ENCODE assay signal across 17 cellular contexts in genomic region chr9:2664675-2665065, GRCh38. TPM values are rescaled to one million over a fixed set of nuclear protein-coding genes. Genes with fewer than 3 reads are reported as not detected.
DNase-seq lines count a peak whose midpoint lies in the region; ATAC-seq and TF ChIP-seq lines count a peak whose summit lies in the region.
"Had no signal": no experiment of that assay in that cellular context is flagged by ENCODE, and none has a peak within 500 bp of the region (broad histone marks: within the 10 kb centered on the region; RNA-seq: fewer than 3 reads in every experiment).

No MANE protein-coding gene starts in this region.

- H3K9ac ChIP-seq in parathyroid adenoma: no peak overlapping the region
- no peak overlapping the region for H3K9ac ChIP-seq in stomach smooth muscle (ENCODE audit: low read length in 2 of 2)

- DNase-seq in heart left ventricle (no peak), cardiac septum (ENCODE audit: low spot score) (no peak), NOMO-1 (lab: John Stamatoyannopoulos, UW; ENCODE audit: unreplicated experiment in 2 of 2) (no peak), NCI-H2196 treated with DMSO at 0.1 percent for 48 hours (lab: John Stamatoyannopoulos, UW; ENCODE audit: unreplicated experiment) (no peak)
- DNase-seq: Caco-2; CD8-positive, alpha-beta memory T cell; DND-41; GDM1; H7 had no signal

- H3K27ac ChIP-seq in heart left ventricle (peak overlapping the region in 9 of 12 donors; percentile 58 to 88 (median 73)), C4-2B (peak overlapping the region; percentile 7; the same call in 1 of the 2 replicates), parathyroid adenoma (peak overlapping the region; percentile 84), stomach smooth muscle (ENCODE audit: low read length) (peak overlapping the region; percentile 2)
- H3K27ac ChIP-seq: 22Rv1 had no signal

- no peaks in the 10 kb centered on the region for H3K79me2 ChIP-seq in parathyroid adenoma

- no peak for TF ChIP-seq CTCF in heart left ventricle (IDR thresholded peaks at IDR 0.05)
- TF ChIP-seq CTCF in C4-2B (conservative IDR thresholded peaks at IDR 0.05): no peak
- no peak for TF ChIP-seq CTCF in parathyroid adenoma (IDR thresholded peaks at IDR 0.05)

- H2AFZ ChIP-seq in parathyroid adenoma: no peak overlapping the region
- H2AFZ ChIP-seq: GM23338 had no signal

- ATAC-seq in heart left ventricle: no peak
- ATAC-seq: GM23338 had no signal

- H3K9me3 ChIP-seq in heart left ventricle (no peaks in the 10 kb centered on the region), parathyroid adenoma (ENCODE audit: control insufficient read depth, low read length) (no peaks in the 10 kb centered on the region), stomach smooth muscle (ENCODE audit: control insufficient read depth in 2 of 2, low read length in 2 of 2) (no peaks in the 10 kb centered on the region)

- TF ChIP-seq POLR2A in heart left ventricle (IDR thresholded peaks at IDR 0.05): no peak

- H3K4me2 ChIP-seq in parathyroid adenoma (ENCODE audit: low read length): peak overlapping the region; percentile 41
- H3K4me2 ChIP-seq: GM23338 had no signal

- WGBS in heart left ventricle, 4 donors: 94 to 100% (median 96%) methylated on average over 2 of the region's 2 CpGs

- H3K4me3 ChIP-seq in heart left ventricle: no peak overlapping the region
- H3K4me3 ChIP-seq in parathyroid adenoma (ENCODE audit: low read depth, low read length): no peak overlapping the region
- H3K4me3 ChIP-seq in stomach smooth muscle (ENCODE audit: low read length in 2 of 2): no peak overlapping the region
- H3K4me3 ChIP-seq: GM23338 had no signal

- H3K36me3 ChIP-seq in heart left ventricle: no peaks in the 10 kb centered on the region
- H3K36me3 ChIP-seq in parathyroid adenoma (ENCODE audit: control insufficient read depth, insufficient read depth, low read length): no peaks in the 10 kb centered on the region
- H3K36me3 ChIP-seq in stomach smooth muscle (ENCODE audit: control insufficient read depth in 2 of 2, insufficient read depth in 2 of 2, low read length in 2 of 2): no peaks in the 10 kb centered on the region

- peaks cover 0 to 44% (median 24%) of the 10 kb centered on the region in 12 donors for H3K4me1 ChIP-seq in heart left ventricle
- peaks cover 23% of the 10 kb centered on the region for H3K4me1 ChIP-seq in parathyroid adenoma
- peaks cover 6% of the 10 kb centered on the region for H3K4me1 ChIP-seq in stomach smooth muscle (ENCODE audit: control insufficient read depth, insufficient read depth, low read length)
- H3K4me1 ChIP-seq: Caco-2 had no signal

- H3K27me3 ChIP-seq in heart left ventricle (no peaks in the 10 kb centered on the region), parathyroid adenoma (ENCODE audit: control insufficient read depth, insufficient read depth, low read length) (no peaks in the 10 kb centered on the region), stomach smooth muscle (ENCODE audit: control insufficient read depth in 1 of 2, insufficient read depth in 2 of 2, low read length in 2 of 2) (no peaks in the 10 kb centered on the region)

- intact Hi-C loops in heart left ventricle (cut with DNase I): loop anchor here in 4 of 10 donors (5.0 to 10.0 kb wide), 4 partner anchors 42 to 150 kb away; partner anchors contain the start of gene VLDLR (in 1 of the 4)
- intact Hi-C loops in cardiac septum (cut with DNase I): loop anchor here (5.0 to 10.0 kb wide), 2 partner anchors 63 to 320 kb away; no protein-coding TSS in a partner anchor

RNA-seq across cellular contexts. Expression of gene VLDLR, which starts 43.1 kb away (rescaled TPM):
- total RNA-seq in heart left ventricle (100 to 1,000 TPM in 7 of 9 donors, 10 to 100 TPM in 2; 67.9 to 177 (median 119) TPM), cardiac septum (127 TPM)
- 10 to 100 TPM; 15.1 to 60.1 TPM for polyA plus RNA-seq in heart left ventricle

RNA-seq across cellular contexts. Expression of gene KCNV2, which starts 52.6 kb away (rescaled TPM):
- total RNA-seq in heart left ventricle: not detected
- not detected for polyA plus RNA-seq in heart left ventricle
- not detected for total RNA-seq in cardiac septum
- total RNA-seq: A673; Caco-2; CD8-positive, alpha-beta memory T cell; GM23338; HT1080 had no signal
- polyA plus RNA-seq: BJ; CD8-positive, alpha-beta memory T cell had no signal

Comparison
In these comparisons a context has a peak if more than half of its experiments do, and no peak if none do; other contexts are left out.
1. H3K27ac ChIP-seq: peak in every context shown above with its lines; median percentile 84 in parathyroid adenoma; 73 in heart left ventricle; 7 in C4-2B; 2 in stomach smooth muscle.